Comparison of ENCODE assay signal across 12 cellular contexts in genomic region chr4:39037491-39037825, GRCh38.
A peak's percentile ranks its signal among the peaks of the same experiment; 100 is the strongest.
DNase-seq lines count a peak whose midpoint lies in the region; TF ChIP-seq lines count a peak whose summit lies in the region.
"Had no signal": no experiment of that assay in that cellular context is flagged by ENCODE, and none has a peak within 500 bp of the region (broad histone marks: within the 10 kb centered on the region; RNA-seq: fewer than 3 reads in every experiment).

No MANE protein-coding gene starts in this region.

- H3K27ac Mint-ChIP-seq in nephron progenitor cell, result peak overlapping the region; percentile 71
- no peak overlapping the region for H3K27ac Mint-ChIP-seq in activated naive CD4-positive, alpha-beta T cell treated with anti-CD3 and anti-CD28 coated beads, Interleukin-2, amount 10 ng/mL, durations not matched to agents 7 days and 5 days

- peaks cover 75% of the 10 kb centered on the region for H3K4me1 ChIP-seq in OCI-LY1 (ENCODE audit: insufficient read depth, low read length, severe bottlenecking)

- TF ChIP-seq CTCF in OCI-LY1 (IDR thresholded peaks at IDR 0.05; ENCODE audit: low read length), result no peak
- TF ChIP-seq CTCF in choroid plexus epithelial cell (conservative IDR thresholded peaks at IDR 0.05; ENCODE audit: low read depth, low read length), result no peak
- no peak for TF ChIP-seq CTCF in nephron progenitor cell (IDR thresholded peaks at IDR 0.05)

- no peaks in the 10 kb centered on the region for H3K9me3 ChIP-seq in OCI-LY1 (ENCODE audit: low read length)
- H3K9me3 ChIP-seq: suprapubic skin had no signal

- H3K27ac ChIP-seq in OCI-LY1 (ENCODE audit: low read depth, low read length, poor library complexity, severe bottlenecking), result peak overlapping the region; percentile 89
- H3K27ac ChIP-seq: suprapubic skin, WERI-Rb-1 had no signal

- no peak overlapping the region for H3K4me3 Mint-ChIP-seq in nephron progenitor cell
- no peak overlapping the region for H3K4me3 Mint-ChIP-seq in activated naive CD4-positive, alpha-beta T cell treated with anti-CD3 and anti-CD28 coated beads, Interleukin-2, amount 10 ng/mL, durations not matched to agents 7 days and 5 days

- no peaks in the 10 kb centered on the region for H4K20me1 ChIP-seq in OCI-LY1 (ENCODE audit: insufficient read depth, low read length)

- H3K9me2 ChIP-seq in OCI-LY1 (ENCODE audit: low read depth, low read length), result no peaks in the 10 kb centered on the region

- no peaks in the 10 kb centered on the region for H3K79me2 ChIP-seq in OCI-LY1 (ENCODE audit: insufficient read depth, low read length)

- no peaks in the 10 kb centered on the region for H3K9me3 Mint-ChIP-seq in nephron progenitor cell
- no peaks in the 10 kb centered on the region for H3K9me3 Mint-ChIP-seq in activated naive CD4-positive, alpha-beta T cell treated with anti-CD3 and anti-CD28 coated beads, Interleukin-2, amount 10 ng/mL, durations not matched to agents 7 days and 5 days

- no peak overlapping the region for H2AFZ ChIP-seq in OCI-LY1 (ENCODE audit: low read length)

- H3K9ac ChIP-seq in OCI-LY1 (ENCODE audit: low read length), result peak overlapping the region; percentile 9; the same call in 1 of the 2 replicates

- peak overlapping the region; percentile 7 for H3K4me3 ChIP-seq in OCI-LY1 (ENCODE audit: low read depth, low read length, poor library complexity, severe bottlenecking)
- H3K4me3 ChIP-seq in choroid plexus epithelial cell (ENCODE audit: low read depth, low read length), result no peak overlapping the region
- H3K4me3 ChIP-seq: suprapubic skin had no signal

- DNase-seq in DMS53 (lab: John Stamatoyannopoulos, UW), result peak; percentile 86
- peak; percentile 75 for DNase-seq in choroid plexus epithelial cell (ENCODE audit: low read depth)
- no peak for DNase-seq in nephron progenitor cell
- no peak for DNase-seq in RKO (ENCODE audit: low spot score)
- DNase-seq in activated naive CD4-positive, alpha-beta T cell treated with anti-CD3 and anti-CD28 coated beads, Interleukin-2, amount 10 ng/mL, durations not matched to agents 7 days and 5 days, result no peak
- DNase-seq in stimulated activated CD4-positive, alpha-beta T cell treated with anti-CD3 and anti-CD28 coated beads, Interleukin-2, amount 100 ng/mL, for 24 hours, result no peak
- no peak for DNase-seq in NCI-H2081 treated with DMSO at 0.1 percent for 48 hours (lab: John Stamatoyannopoulos, UW)
- DNase-seq: activated naive CD4-positive, alpha-beta T cell treated with Interleukin-2 at 50 U/mL for 16 hours; NCI-H524 treated with DMSO at 0.1 percent for 48 hours; WERI-Rb-1 had no signal

- H3F3A ChIP-seq in OCI-LY1 (ENCODE audit: insufficient read depth, low read length), result peaks cover 3% of the 10 kb centered on the region; the same call in 1 of the 2 replicates

- CTCF ChIA-PET in activated naive CD4-positive, alpha-beta T cell treated with anti-CD3 and anti-CD28 coated beads, Interleukin-2, amount 10 ng/mL, durations not matched to agents 7 days and 5 days (lab: Charles Lee), result interaction anchor here (0.6 kb wide), 1 partner anchor 62 kb away, joined by 3 read pairs; no protein-coding TSS in a partner anchor

- peaks cover 20% of the 10 kb centered on the region for H3K4me1 Mint-ChIP-seq in nephron progenitor cell
- peaks cover 34% of the 10 kb centered on the region for H3K4me1 Mint-ChIP-seq in activated naive CD4-positive, alpha-beta T cell treated with anti-CD3 and anti-CD28 coated beads, Interleukin-2, amount 10 ng/mL, durations not matched to agents 7 days and 5 days

- no peaks in the 10 kb centered on the region for H3K27me3 ChIP-seq in OCI-LY1 (ENCODE audit: insufficient read depth, low read length)
- H3K27me3 ChIP-seq: suprapubic skin had no signal

- peak overlapping the region; percentile 37; the same call in 1 of the 2 replicates for H3K4me2 ChIP-seq in OCI-LY1 (ENCODE audit: low read length)

- H3K36me3 ChIP-seq in OCI-LY1 (ENCODE audit: insufficient read depth, low read length), result no peaks in the 10 kb centered on the region
- H3K36me3 ChIP-seq: suprapubic skin, WERI-Rb-1 had no signal

- H3K36me3 Mint-ChIP-seq in nephron progenitor cell (ENCODE audit: low read depth), result no peaks in the 10 kb centered on the region
- H3K36me3 Mint-ChIP-seq in activated naive CD4-positive, alpha-beta T cell treated with anti-CD3 and anti-CD28 coated beads, Interleukin-2, amount 10 ng/mL, durations not matched to agents 7 days and 5 days, result no peaks in the 10 kb centered on the region

- H3K27me3 Mint-ChIP-seq in nephron progenitor cell (ENCODE audit: low read depth, poor library complexity), result no peaks in the 10 kb centered on the region
- no peaks in the 10 kb centered on the region for H3K27me3 Mint-ChIP-seq in activated naive CD4-positive, alpha-beta T cell treated with anti-CD3 and anti-CD28 coated beads, Interleukin-2, amount 10 ng/mL, durations not matched to agents 7 days and 5 days

Comparison
In these comparisons a context has a peak if more than half of its experiments do, and no peak if none do; other contexts are left out.
1. DNase-seq: peak in DMS53 (single experiment) and choroid plexus epithelial cell (single experiment); none in nephron progenitor cell (single experiment), RKO (single experiment), activated naive CD4-positive, alpha-beta T cell treated with anti-CD3 and anti-CD28 coated beads, Interleukin-2, amount 10 ng/mL, durations not matched to agents 7 days and 5 days (single experiment), stimulated activated CD4-positive, alpha-beta T cell treated with anti-CD3 and anti-CD28 coated beads, Interleukin-2, amount 100 ng/mL, for 24 hours (0 of 2) and NCI-H2081 treated with DMSO at 0.1 percent for 48 hours (single experiment).